In the genomic region with DNA sequence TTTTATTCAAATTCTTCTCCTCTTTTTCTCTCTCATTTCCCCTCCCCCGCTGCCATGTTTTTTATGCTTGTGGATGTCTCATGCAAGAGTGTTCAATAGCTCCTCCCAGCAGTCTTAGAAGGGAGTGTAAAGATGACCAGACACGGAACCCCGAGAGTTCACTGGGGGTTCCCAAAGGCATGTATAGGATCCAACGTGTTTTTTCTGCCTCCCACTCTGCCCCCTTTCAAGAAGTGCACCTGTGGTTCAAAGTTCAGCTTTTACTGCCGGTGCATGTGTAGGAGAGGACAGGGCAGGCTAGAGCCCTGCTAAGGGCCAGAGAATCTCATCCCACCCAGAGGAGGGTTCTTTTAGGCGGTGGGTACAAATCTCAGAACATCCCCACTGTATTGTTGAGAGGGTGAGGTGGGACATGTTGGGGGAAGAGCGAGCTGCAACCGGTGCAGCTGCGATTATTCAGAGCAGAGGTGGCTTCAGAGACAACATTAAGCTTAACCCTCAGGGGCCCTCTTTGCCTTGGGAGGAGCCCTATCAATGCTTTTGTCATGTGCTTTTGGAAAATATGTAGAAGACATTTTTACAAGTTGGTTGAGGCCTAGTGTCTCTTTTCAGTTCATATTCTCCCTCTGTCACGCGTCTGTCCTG, we compare ENCODE assay signal across 30 cellular contexts. TPM values are rescaled to one million over a fixed set of nuclear protein-coding genes. Genes with fewer than 3 reads are reported as not detected.
DNase-seq lines count a peak whose midpoint lies in the region; ATAC-seq and TF ChIP-seq lines count a peak whose summit lies in the region.
"Had no signal": no experiment of that assay in that cellular context is flagged by ENCODE, and none has a peak within 500 bp of the region (broad histone marks: within the 10 kb centered on the region; RNA-seq: fewer than 3 reads in every experiment).

No MANE protein-coding gene starts in this region.

- no peak overlapping the region for H3K4me3 Mint-ChIP-seq in progenitor cell of endocrine pancreas (ENCODE audit: low read depth)
- H3K4me3 Mint-ChIP-seq: activated naive CD8-positive, alpha-beta T cell; CD14-positive monocyte; natural killer cell treated with Interleukin-12 subunit alpha and Interleukin-12 subunit beta and Interleukin-15 and Interleukin-18, amount 100 ng/mL, for 72 hours; stimulated activated naive CD8-positive, alpha-beta T cell treated with anti-CD3 and anti-CD28 coated beads, Interleukin-15, amount 100 ng/mL, for 72 hours had no signal

- WGBS in GM23248 (ENCODE audit: low coverage in 1 of 2, low lambda C conversion rate in 2 of 2, missing lambda C conversion rate in 2 of 2), 2 experiments, result 82 to 84% methylated on average over 11 of the region's 11 CpGs
- WGBS in suprapubic skin, result 74% methylated on average over 11 of the region's 11 CpGs

- no peaks in the 10 kb centered on the region for H3K27me3 ChIP-seq in GM23248 (replicated peaks; ENCODE audit: insufficient read depth)
- H3K27me3 ChIP-seq in MM.1S (replicated peaks; ENCODE audit: insufficient read depth, low read length), result no peaks in the 10 kb centered on the region
- no peaks in the 10 kb centered on the region for H3K27me3 ChIP-seq in suprapubic skin
- H3K27me3 ChIP-seq: ascending aorta, esophagus squamous epithelium, gastroesophageal sphincter, tibial nerve had no signal

- H3K79me2 ChIP-seq in GM23248 (ENCODE audit: insufficient read depth) (no peaks in the 10 kb centered on the region), MM.1S (ENCODE audit: low read length) (no peaks in the 10 kb centered on the region)

- DNase-seq in GM23248, result no peak
- no peak for DNase-seq in MM.1S
- DNase-seq in left colon, result no peak
- DNase-seq in progenitor cell of endocrine pancreas (ENCODE audit: low spot score, unreplicated experiment), result no peak
- DNase-seq in suprapubic skin (ENCODE audit: low spot score in 2 of 2), result no peak
- no peak for DNase-seq in activated CD4-positive, CD25-positive, alpha-beta regulatory T cell treated with anti-CD3 and anti-CD28 coated beads, Interleukin-2, amount 50 U/mL, for 72 hours
- no peak for DNase-seq in AG20443 (ENCODE audit: low spot score)
- no peak for DNase-seq in G401 (ENCODE audit: low spot score)
- DNase-seq: activated CD4-positive, alpha-beta T cell treated with anti-CD3 and anti-CD28 coated beads, Interleukin-2, amount 50 U/mL, for 4 hours; activated CD4-positive, CD25-positive, alpha-beta regulatory T cell; caudate nucleus; esophagus squamous epithelium; left ventricle myocardium superior; NCI-H1417; NCI-H2081; NCI-H226; NCI-H774; retina; stimulated activated naive CD8-positive, alpha-beta T cell treated with anti-CD3 and anti-CD28 coated beads, Interleukin-15, amount 100 ng/mL, for 72 hours; T-helper 1 cell had no signal

- peaks cover 1% of the 10 kb centered on the region for H3K36me3 Mint-ChIP-seq in progenitor cell of endocrine pancreas (ENCODE audit: insufficient read depth)
- H3K36me3 Mint-ChIP-seq: natural killer cell treated with Interleukin-12 subunit alpha and Interleukin-12 subunit beta and Interleukin-15 and Interleukin-18, amount 100 ng/mL, for 72 hours had no signal

- H3K27ac ChIP-seq in GM23248 (no peak overlapping the region), MM.1S (ENCODE audit: low read length) (no peak overlapping the region), suprapubic skin (no peak overlapping the region)
- H3K27ac ChIP-seq: ascending aorta, RWPE1, tibial nerve had no signal

- TF ChIP-seq CTCF in MM.1S (IDR thresholded peaks at IDR 0.05; ENCODE audit: low read length) (no peak), progenitor cell of endocrine pancreas (IDR thresholded peaks at IDR 0.05; ENCODE audit: unreplicated experiment) (no peak), suprapubic skin (IDR thresholded peaks at IDR 0.05) (no peak)

- no peak overlapping the region for H3K9ac ChIP-seq in GM23248
- H3K9ac ChIP-seq in MM.1S (ENCODE audit: low read length), result no peak overlapping the region

- in situ Hi-C loops in GM23248 (cut with MboI) (no loop called here), G401 (cut with HindIII; ENCODE audit: low sequenced_read_pairs) (no loop called here)

- intact Hi-C loops in left colon (cut with DNase I, micrococcal nuclease), result no loop called here

- H3K4me1 ChIP-seq in GM23248 (ENCODE audit: insufficient read depth), result peaks cover 6% of the 10 kb centered on the region
- H3K4me1 ChIP-seq in MM.1S (ENCODE audit: low read length), result peaks cover 10% of the 10 kb centered on the region
- H3K4me1 ChIP-seq in suprapubic skin, result peaks cover 8% of the 10 kb centered on the region

- no peaks in the 10 kb centered on the region for H3K27me3 Mint-ChIP-seq in progenitor cell of endocrine pancreas
- H3K27me3 Mint-ChIP-seq: activated naive CD8-positive, alpha-beta T cell had no signal

- ATAC-seq in left colon, result peak; percentile 35
- ATAC-seq: gastroesophageal sphincter; GM12878; left ventricle myocardium superior; natural killer cell treated with Interleukin-12 subunit alpha and Interleukin-12 subunit beta and Interleukin-15 and Interleukin-18, amount 100 ng/mL, for 72 hours; stimulated activated naive CD8-positive, alpha-beta T cell treated with anti-CD3 and anti-CD28 coated beads, Interleukin-15, amount 100 ng/mL, for 72 hours had no signal

- H3K9me3 Mint-ChIP-seq in progenitor cell of endocrine pancreas (ENCODE audit: low read depth), result no peaks in the 10 kb centered on the region
- H3K9me3 Mint-ChIP-seq: natural killer cell treated with Interleukin-12 subunit alpha and Interleukin-12 subunit beta and Interleukin-15 and Interleukin-18, amount 100 ng/mL, for 72 hours; stimulated activated naive CD8-positive, alpha-beta T cell treated with anti-CD3 and anti-CD28 coated beads, Interleukin-15, amount 100 ng/mL, for 72 hours had no signal

- no peak for TF ChIP-seq POLR2A in suprapubic skin (IDR thresholded peaks at IDR 0.05)

- H4K20me1 ChIP-seq in GM23248 (ENCODE audit: insufficient read depth) (no peaks in the 10 kb centered on the region), MM.1S (ENCODE audit: insufficient read depth, low read length) (no peaks in the 10 kb centered on the region)

- H3K4me1 Mint-ChIP-seq in progenitor cell of endocrine pancreas (ENCODE audit: low read depth), result peaks cover 35% of the 10 kb centered on the region

- 0 out of 2 replicates have a peak overlapping the region, but pooled peaks have one; percentile 19 for H2AFZ ChIP-seq in GM23248
- peak overlapping the region; percentile 66; the same call in 1 of the 2 replicates for H2AFZ ChIP-seq in MM.1S (ENCODE audit: low read length)

- TF ChIP-seq EP300 in suprapubic skin (IDR thresholded peaks at IDR 0.05), result no peak

- H3K27ac Mint-ChIP-seq in progenitor cell of endocrine pancreas, result peak overlapping the region; percentile 60
- H3K27ac Mint-ChIP-seq: activated naive CD8-positive, alpha-beta T cell; CD14-positive monocyte; natural killer cell treated with Interleukin-12 subunit alpha and Interleukin-12 subunit beta and Interleukin-15 and Interleukin-18, amount 100 ng/mL, for 72 hours; stimulated activated naive CD8-positive, alpha-beta T cell treated with anti-CD3 and anti-CD28 coated beads, Interleukin-15, amount 100 ng/mL, for 72 hours had no signal

- H3K9me2 ChIP-seq in GM23248 (ENCODE audit: insufficient read depth), result no peaks in the 10 kb centered on the region
- no peaks in the 10 kb centered on the region for H3K9me2 ChIP-seq in MM.1S (replicated peaks; ENCODE audit: insufficient read depth, low read length)

- H3K9me3 ChIP-seq in GM23248 (ENCODE audit: low read depth) (no peaks in the 10 kb centered on the region), MM.1S (replicated peaks; ENCODE audit: insufficient read depth, low read length) (no peaks in the 10 kb centered on the region), suprapubic skin (no peaks in the 10 kb centered on the region)
- H3K9me3 ChIP-seq: ascending aorta, esophagus squamous epithelium, gastroesophageal sphincter, tibial nerve had no signal

- H3K4me3 ChIP-seq in GM23248 (no peak overlapping the region), MM.1S (ENCODE audit: low read length) (no peak overlapping the region), suprapubic skin (no peak overlapping the region)
- H3K4me3 ChIP-seq: esophagus squamous epithelium, gastroesophageal sphincter, GM12878, skin epidermis, tibial nerve had no signal

- H3F3A ChIP-seq in GM23248 (ENCODE audit: insufficient read depth) (no peaks in the 10 kb centered on the region), MM.1S (ENCODE audit: insufficient read depth, low read length) (no peaks in the 10 kb centered on the region)

- H3K4me2 ChIP-seq in GM23248 (ENCODE audit: unreplicated experiment), result no peak overlapping the region
- no peak overlapping the region for H3K4me2 ChIP-seq in MM.1S (ENCODE audit: low read depth, low read length)

- H3K36me3 ChIP-seq in GM23248 (ENCODE audit: low read depth) (no peaks in the 10 kb centered on the region), MM.1S (replicated peaks; ENCODE audit: insufficient read depth, low read length) (no peaks in the 10 kb centered on the region), suprapubic skin (no peaks in the 10 kb centered on the region)
- H3K36me3 ChIP-seq: ascending aorta, esophagus squamous epithelium, gastroesophageal sphincter, tibial nerve had no signal

RNA-seq across cellular contexts. Expression of a gene that starts 14.5 kb away (rescaled TPM):
- 262 and 335 TPM in 2 replicates for total RNA-seq in GM23248 (2014; rRNA removed; shearing (Covaris generic))
- 2,233 and 2,246 TPM in 2 replicates for polyA plus RNA-seq in GM23248 (2016; fragmentation: Nextera tagmentation; extraction: Ambion mirVana)
- total RNA-seq in left colon (100 to 1,000 TPM; 215 to 286 TPM), progenitor cell of endocrine pancreas (562 and 580 TPM in 2 replicates), suprapubic skin (100 to 1,000 TPM; 261 to 363 (median 313) TPM)
- total RNA-seq in G401 (2014; rRNA removed; shearing (Covaris generic)), result not detected in 2 replicates

RNA-seq across cellular contexts. Expression of a gene that starts 51.0 kb away (rescaled TPM):
- 8.5 and 16.6 TPM in 2 replicates for total RNA-seq in GM23248 (2014; rRNA removed; shearing (Covaris generic))
- 5.7 and 6.1 TPM in 2 replicates for polyA plus RNA-seq in GM23248 (2016; fragmentation: Nextera tagmentation; extraction: Ambion mirVana)
- 10 to 100 TPM in 1 of 2 donors, 1 to 10 TPM in 1; 9.8 to 13.7 TPM for total RNA-seq in left colon
- 39.7 and 40.1 TPM in 2 replicates for total RNA-seq in progenitor cell of endocrine pancreas
- 10 to 100 TPM in 2 of 4 donors, 1 to 10 TPM in 2; 3.2 to 12.5 (median 8.7) TPM for total RNA-seq in suprapubic skin
- total RNA-seq in G401 (2014; rRNA removed; shearing (Covaris generic)), result not detected in 2 replicates
- total RNA-seq: ascending aorta had no signal

RNA-seq across cellular contexts. Expression of a gene that starts 52.3 kb away (rescaled TPM):
- total RNA-seq in GM23248 (2014; rRNA removed; shearing (Covaris generic)), result 5.3 and 8.7 TPM in 2 replicates
- polyA plus RNA-seq in GM23248 (2016; fragmentation: Nextera tagmentation; extraction: Ambion mirVana), result 13.7 and 15.6 TPM in 2 replicates
- total RNA-seq in left colon (under 1 TPM in 1 of 2 donors, not detected in 1; 0.73 TPM), progenitor cell of endocrine pancreas (4.8 and 5.4 TPM in 2 replicates), suprapubic skin (10 to 100 TPM in 1 of 4 donors, 1 to 10 TPM in 3; 3.2 to 13.5 (median 6.7) TPM)
- total RNA-seq in G401 (2014; rRNA removed; shearing (Covaris generic)), result not detected in 2 replicates
- total RNA-seq: ascending aorta; natural killer cell treated with Interleukin-12 subunit alpha and Interleukin-12 subunit beta and Interleukin-15 and Interleukin-18, amount 100 ng/mL, for 72 hours; osteocyte had no signal

RNA-seq across cellular contexts. Expression of a gene that starts 58.0 kb away (rescaled TPM):
- total RNA-seq in GM23248 (2014; rRNA removed; shearing (Covaris generic)), result not detected in 2 replicates
- polyA plus RNA-seq in GM23248 (2016; fragmentation: Nextera tagmentation; extraction: Ambion mirVana), result 1.3 and 2.4 TPM in 2 replicates
- total RNA-seq in left colon (1 to 10 TPM in 1 of 2 donors, not detected in 1; 4.5 TPM), progenitor cell of endocrine pancreas (not detected in 2 replicates), suprapubic skin (1 to 10 TPM in 3 of 4 donors, not detected in 1; 1.5 to 2.0 (median 2.0) TPM)
- not detected in 2 replicates for total RNA-seq in G401 (2014; rRNA removed; shearing (Covaris generic))
- total RNA-seq: ascending aorta, osteocyte had no signal

Comparison
In these comparisons a context has a peak if more than half of its experiments do, and no peak if none do; other contexts are left out.
1. RNA of a gene that starts 14.5 kb away (total RNA-seq): 562 to 580 TPM in progenitor cell of endocrine pancreas, 261 to 363 TPM in suprapubic skin, 262 to 335 TPM in GM23248 and 215 to 286 TPM in left colon; not detected in G401; every median in the first group is over 100 times any median in the second.